ENCODE assay signal across 22 cellular contexts in genomic region chr11:102437727-102438126, GRCh38. TPM values are rescaled to one million over a fixed set of nuclear protein-coding genes. Genes with fewer than 3 reads are reported as not detected.
DNase-seq lines count a peak whose midpoint lies in the region; ATAC-seq and TF ChIP-seq lines count a peak whose summit lies in the region.
"Had no signal": no experiment of that assay in that cellular context is flagged by ENCODE, and none has a peak within 500 bp of the region (broad histone marks: within the 10 kb centered on the region; RNA-seq: fewer than 3 reads in every experiment).

No MANE protein-coding gene starts in this region.

- no peaks in the 10 kb centered on the region for H3K27me3 Mint-ChIP-seq in activated T-cell treated with anti-CD3 and anti-CD28 coated beads, Interleukin-2, amount 50 U/mL, for 24 hours
- H3K27me3 Mint-ChIP-seq in activated T-cell treated with anti-CD3 and anti-CD28 coated beads, Interleukin-2, amount 50 U/mL, for 72 hours (ENCODE audit: low read depth): no peaks in the 10 kb centered on the region
- H3K27me3 Mint-ChIP-seq in chondrocyte (ENCODE audit: low read depth): no peaks in the 10 kb centered on the region

- H3K4me3 ChIP-seq in Panc1 (ENCODE audit: low read depth in 2 of 2, low read length in 2 of 2) (no peak overlapping the region), osteoblast (ENCODE audit: insufficient read depth, low read length) (no peak overlapping the region)
- H3K4me3 ChIP-seq: A549, MG63 had no signal

- no peak overlapping the region for H3K4me2 ChIP-seq in osteoblast (ENCODE audit: insufficient read depth, low read length)
- H3K4me2 ChIP-seq: A549 had no signal

- in situ Hi-C loops in Panc1 (cut with HindIII; ENCODE audit: low pct_unique_long_range_greater_than_20kb, low sequenced_read_pairs): no loop called here

- H3K9me3 ChIP-seq in Panc1 (ENCODE audit: control insufficient read depth, insufficient read depth, low read depth, low read length) (peaks cover 6% of the 10 kb centered on the region; the same call in 1 of the 2 replicates), osteoblast (ENCODE audit: low read depth, low read length) (no peaks in the 10 kb centered on the region)

- peaks cover 3% of the 10 kb centered on the region; the same call in 1 of the 2 replicates for H3K36me3 ChIP-seq in Panc1 (ENCODE audit: control insufficient read depth, insufficient read depth, low read length)
- H3K36me3 ChIP-seq in osteoblast (ENCODE audit: insufficient read depth, low read length): no peaks in the 10 kb centered on the region

- BruUV-seq in Panc1 (replicated peaks; lab: Mats Ljungman, UMichigan): TSS peak; percentile 32

- TF ChIP-seq CTCF in Panc1 (IDR thresholded peaks at IDR 0.05) (no peak), chondrocyte (IDR thresholded peaks at IDR 0.05) (no peak), osteoblast (IDR thresholded peaks at IDR 0.05; ENCODE audit: extremely low read depth, low read depth, low read length) (no peak)

- DNase-seq in activated T-cell treated with anti-CD3 and anti-CD28 coated beads, Interleukin-2, amount 50 U/mL, for 24 hours: no peak
- DNase-seq in activated T-cell treated with anti-CD3 and anti-CD28 coated beads, Interleukin-2, amount 50 U/mL, for 72 hours: no peak
- DNase-seq in Panc1 (ENCODE audit: low read depth, low spot score) (no peak), chondrocyte (ENCODE audit: low spot score) (no peak), osteoblast (ENCODE audit: insufficient read length, low spot score, missing footprints) (no peak), NCI-H1436 (lab: John Stamatoyannopoulos, UW) (no peak)
- DNase-seq in stimulated activated CD4-positive, alpha-beta T cell treated with anti-CD3 and anti-CD28 coated beads, Interleukin-12 subunit alpha, Interleukin-12 subunit beta, amount 100 ng/mL, for 4 hours: no peak
- DNase-seq: Calu3, DMS79, GDM1, GOT3, KBM-7, MG63, NCI-H1092 treated with DMSO at 0.1 percent for 48 hours, NCI-H187 treated with DMSO at 0.1 percent for 48 hours, NCI-H446 treated with DMSO at 0.1 percent for 48 hours, NCI-H774 had no signal

- no peak for ATAC-seq in activated T-cell treated with anti-CD3 and anti-CD28 coated beads, Interleukin-2, amount 50 U/mL, for 72 hours (replicated peaks in 1 of 2)
- ATAC-seq in Panc1 (peak; percentile 54), HG03460 (IDR thresholded peaks at IDR 0.05; ENCODE audit: unreplicated experiment) (no peak)
- ATAC-seq: A549, Right ventricle myocardium inferior had no signal

- no peaks in the 10 kb centered on the region for H3K27me3 ChIP-seq in Panc1 (ENCODE audit: control insufficient read depth, insufficient read depth, low read length)
- no peaks in the 10 kb centered on the region for H3K27me3 ChIP-seq in osteoblast (ENCODE audit: insufficient read depth, low read length)
- H3K27me3 ChIP-seq: MG63 had no signal

- H3K9me3 Mint-ChIP-seq in activated T-cell treated with anti-CD3 and anti-CD28 coated beads, Interleukin-2, amount 50 U/mL, for 24 hours: peaks cover 21% of the 10 kb centered on the region
- H3K9me3 Mint-ChIP-seq in activated T-cell treated with anti-CD3 and anti-CD28 coated beads, Interleukin-2, amount 50 U/mL, for 72 hours: peaks cover 7 to 9% of the 10 kb centered on the region in 2 donors
- H3K9me3 Mint-ChIP-seq in chondrocyte (ENCODE audit: low read depth): no peaks in the 10 kb centered on the region

- H4K20me1 ChIP-seq in osteoblast (ENCODE audit: insufficient read depth, low read length): no peaks in the 10 kb centered on the region

- no peak overlapping the region for H3K4me3 Mint-ChIP-seq in activated T-cell treated with anti-CD3 and anti-CD28 coated beads, Interleukin-2, amount 50 U/mL, for 24 hours
- H3K4me3 Mint-ChIP-seq in activated T-cell treated with anti-CD3 and anti-CD28 coated beads, Interleukin-2, amount 50 U/mL, for 72 hours: no peak overlapping the region
- H3K4me3 Mint-ChIP-seq in chondrocyte (ENCODE audit: unreplicated experiment): no peak overlapping the region

- H3K27ac ChIP-seq in Panc1 (ENCODE audit: low read length) (peak overlapping the region; percentile 46; the same call in 1 of the 2 replicates), osteoblast (ENCODE audit: low read depth, low read length) (peak overlapping the region; percentile 46)
- H3K27ac ChIP-seq: A549, C4-2B, HL-60 had no signal

- intact Hi-C loops in Panc1 (cut with micrococcal nuclease; ENCODE audit: unreplicated experiment): no loop called here

- H3K27ac Mint-ChIP-seq in activated T-cell treated with anti-CD3 and anti-CD28 coated beads, Interleukin-2, amount 50 U/mL, for 24 hours: peak overlapping the region; percentile 41
- no peak overlapping the region for H3K27ac Mint-ChIP-seq in activated T-cell treated with anti-CD3 and anti-CD28 coated beads, Interleukin-2, amount 50 U/mL, for 72 hours
- peak overlapping the region; percentile 86 for H3K27ac Mint-ChIP-seq in chondrocyte (ENCODE audit: unreplicated experiment)

- CTCF ChIA-PET in Panc1 (lab: Charles Lee): no interaction called here

- POLR2A ChIA-PET in Panc1 (lab: Charles Lee): no interaction called here

- peaks cover 90% of the 10 kb centered on the region for H3K4me1 Mint-ChIP-seq in activated T-cell treated with anti-CD3 and anti-CD28 coated beads, Interleukin-2, amount 50 U/mL, for 24 hours (ENCODE audit: low read depth)
- H3K4me1 Mint-ChIP-seq in activated T-cell treated with anti-CD3 and anti-CD28 coated beads, Interleukin-2, amount 50 U/mL, for 72 hours (ENCODE audit: low read depth): peaks cover 91% of the 10 kb centered on the region
- H3K4me1 Mint-ChIP-seq in chondrocyte (ENCODE audit: low read depth): peaks cover 34% of the 10 kb centered on the region

- H3K79me2 ChIP-seq in osteoblast (ENCODE audit: insufficient read depth, low read length): peaks cover 13% of the 10 kb centered on the region

- peaks cover 87% of the 10 kb centered on the region for H3K36me3 Mint-ChIP-seq in activated T-cell treated with anti-CD3 and anti-CD28 coated beads, Interleukin-2, amount 50 U/mL, for 24 hours (ENCODE audit: low read depth)
- peaks cover 30 to 52% of the 10 kb centered on the region in 2 donors for H3K36me3 Mint-ChIP-seq in activated T-cell treated with anti-CD3 and anti-CD28 coated beads, Interleukin-2, amount 50 U/mL, for 72 hours (ENCODE audit: insufficient read depth in 2 of 2)
- peaks cover 2% of the 10 kb centered on the region for H3K36me3 Mint-ChIP-seq in chondrocyte (ENCODE audit: low read depth)

- no peak overlapping the region for H2AFZ ChIP-seq in osteoblast (ENCODE audit: low read length)

- H3K4me1 ChIP-seq in Panc1 (ENCODE audit: control insufficient read depth, insufficient read depth, low read length): peaks cover 14% of the 10 kb centered on the region
- peaks cover 6% of the 10 kb centered on the region for H3K4me1 ChIP-seq in osteoblast (ENCODE audit: insufficient read depth, low read length)
- H3K4me1 ChIP-seq: A549 had no signal

RNA-seq across cellular contexts. Expression of gene TMEM123, which starts 14.8 kb away (rescaled TPM):
- total RNA-seq in activated T-cell treated with anti-CD3 and anti-CD28 coated beads, Interleukin-2, amount 50 U/mL, for 72 hours: 100 to 1,000 TPM; 279 to 347 TPM
- 383 TPM for total RNA-seq in Panc1 (2021; ENCODE audit: unreplicated experiment)
- polyA plus RNA-seq in Panc1 (2012; ENCODE audit: insufficient read length): 252 TPM
- total RNA-seq in chondrocyte: 94.9 to 119 TPM (median 105 TPM) in 3 replicates
- total RNA-seq in osteoblast: 89.3 and 91.9 TPM in 2 replicates
